8 cellular contexts compared by ENCODE assay signal in genomic region chr19:44111910-44112463, GRCh38. TPM values are rescaled to one million over a fixed set of nuclear protein-coding genes. Genes with fewer than 3 reads are reported as not detected.
DNase-seq lines count a peak whose midpoint lies in the region; ATAC-seq and TF ChIP-seq lines count a peak whose summit lies in the region.

No MANE protein-coding gene starts in this region.

- POLR2A ChIA-PET in HCT116 (lab: Charles Lee), result no interaction called here

- H3K4me3 ChIP-seq in HCT116 (replicated peaks in 1 of 2; ENCODE audit: low read depth in 1 of 2, low read length in 2 of 2) (peak overlapping the region in 1 of 2 experiments; percentile 87; a peak in 2 of 4 replicates), rectal smooth muscle tissue (ENCODE audit: low read length) (peak overlapping the region; percentile 91)

- RAD21 ChIA-PET in HCT116 (lab: Charles Lee; ENCODE audit: low non-redundant PET in 1 of 2, low total read pairs in 2 of 2, uncharacterized antibody in 2 of 2, unreplicated experiment in 2 of 2), result no interaction called here

- H3K27ac ChIP-seq in HCT116 (ENCODE audit: low read depth, low read length), result no peak overlapping the region
- peak overlapping the region; percentile 70 for H3K27ac ChIP-seq in VCaP
- H3K27ac ChIP-seq in foreskin keratinocyte, result peak overlapping the region; percentile 12
- H3K27ac ChIP-seq in rectal smooth muscle tissue (ENCODE audit: low read depth, low read length), result no peak overlapping the region

- no peaks in the 10 kb centered on the region for H3K9me2 ChIP-seq in HCT116 (ENCODE audit: insufficient read depth)

- no peak overlapping the region for H2AFZ ChIP-seq in HCT116 (ENCODE audit: low read depth, low read length, poor library complexity, severe bottlenecking)

- ATAC-seq in HCT116 (no peak), foreskin keratinocyte (peak; percentile 45), HG03378 (IDR thresholded peaks at IDR 0.05; ENCODE audit: unreplicated experiment) (no peak), HG03457 (IDR thresholded peaks at IDR 0.05; ENCODE audit: unreplicated experiment) (no peak)

- peaks cover 2 to 10% of the 10 kb centered on the region in 2 experiments; a peak in 1 of 4 replicates for H3K4me1 ChIP-seq in HCT116 (ENCODE audit: control insufficient read depth in 1 of 2, insufficient read depth in 2 of 2, low read length in 2 of 2)
- H3K4me1 ChIP-seq in foreskin keratinocyte, result no peaks in the 10 kb centered on the region
- peaks cover 2% of the 10 kb centered on the region for H3K4me1 ChIP-seq in rectal smooth muscle tissue (ENCODE audit: control insufficient read depth, insufficient read depth, low read length)

- intact Hi-C loops in HCT116 (cut with micrococcal nuclease), result loop anchor here (2.0 kb wide), 3 partner anchors 17 to 193 kb away; partner anchors contain the start of genes ZNF224, ZNF227 and ZNF235

- H3K9ac ChIP-seq in HCT116 (ENCODE audit: low read length), result no peak overlapping the region
- H3K9ac ChIP-seq in rectal smooth muscle tissue (ENCODE audit: low read length), result no peak overlapping the region

- TF ChIP-seq RAD21 in HCT116 (IDR thresholded peaks at IDR 0.05; ENCODE audit: low read depth), result no peak

- TF ChIP-seq POLR2A in HCT116 (IDR thresholded peaks at IDR 0.05; ENCODE audit: borderline replicate concordance, extremely low read depth, insufficient read depth, insufficient read length), result no peak

- no TSS peak for BruUV-seq in HCT116 (replicated peaks; lab: Mats Ljungman, UMichigan)

- H3K27me3 ChIP-seq in HCT116 (ENCODE audit: insufficient read depth, low read length) (no peaks in the 10 kb centered on the region), foreskin keratinocyte (no peaks in the 10 kb centered on the region), rectal smooth muscle tissue (ENCODE audit: control insufficient read depth, insufficient read depth, low read length) (no peaks in the 10 kb centered on the region)

- H3K79me2 ChIP-seq in HCT116 (ENCODE audit: insufficient read depth, low read length), result no peaks in the 10 kb centered on the region

- CTCF ChIA-PET in HCT116 (lab: Charles Lee), result no interaction called here

- H4K20me1 ChIP-seq in HCT116 (ENCODE audit: insufficient read depth), result no peaks in the 10 kb centered on the region

- peak overlapping the region; percentile 90; the same call in 1 of the 2 replicates for H3K4me2 ChIP-seq in HCT116 (ENCODE audit: low read length)

- peaks cover 4 to 5% of the 10 kb centered on the region in 2 experiments; a peak in 3 of 4 replicates for H3K36me3 ChIP-seq in HCT116 (ENCODE audit: control insufficient read depth in 1 of 2, insufficient read depth in 2 of 2, low read length in 2 of 2)
- H3K36me3 ChIP-seq in rectal smooth muscle tissue (ENCODE audit: control insufficient read depth, insufficient read depth, low read length), result peaks cover 5% of the 10 kb centered on the region

- TF ChIP-seq CTCF in HCT116 (IDR thresholded peaks at IDR 0.05 in 2 of 3, conservative IDR thresholded peaks at IDR 0.05 in 1 of 3; ENCODE audit: borderline replicate concordance in 1 of 3, insufficient read depth in 1 of 3, low read depth in 2 of 3, low read length in 2 of 3) (no peak), VCaP (conservative IDR thresholded peaks at IDR 0.05) (no peak), foreskin keratinocyte (conservative IDR thresholded peaks at IDR 0.05) (no peak)

- DNase-seq in Ammon's horn (ENCODE audit: low spot score), result peak; percentile 39
- DNase-seq in HCT116 (ENCODE audit: low read depth, low spot score), result no peak
- DNase-seq in foreskin keratinocyte, result peak; percentile 36 to 78
- no peak for DNase-seq in HK-2 (ENCODE audit: unreplicated experiment)

- peaks cover under 1 to 5% of the 10 kb centered on the region in 2 experiments; a peak in 2 of 4 replicates for H3K9me3 ChIP-seq in HCT116 (ENCODE audit: control insufficient read depth in 1 of 2, insufficient read depth in 1 of 2, low read depth in 1 of 2, low read length in 2 of 2)

TF ChIP-seq in HCT116, 20 proteins besides CTCF, POLR2A, EP300 and RAD21:
- TF ChIP-seq ZNF274 (IDR thresholded peaks at IDR 0.05; ENCODE audit: low read depth, low read length) (no peak), ZFX (IDR thresholded peaks at IDR 0.05) (no peak), JUND (IDR thresholded peaks at IDR 0.05) (no peak), FOSL1 (IDR thresholded peaks at IDR 0.05; ENCODE audit: low read depth) (no peak), YY1 (IDR thresholded peaks at IDR 0.05; ENCODE audit: extremely low read depth, insufficient replicate concordance, low read depth, low read length) (no peak), CBX3 (IDR thresholded peaks at IDR 0.05; ENCODE audit: low read depth) (no peak), MAX (IDR thresholded peaks at IDR 0.05) (no peak), POLR2AphosphoS5 (IDR thresholded peaks at IDR 0.05; ENCODE audit: low read depth, low read length) (no peak), ZBTB33 (IDR thresholded peaks at IDR 0.05; ENCODE audit: extremely low read depth, insufficient replicate concordance, low read length) (no peak), CEBPB (IDR thresholded peaks at IDR 0.05; ENCODE audit: low read depth) (no peak), EGR1 (IDR thresholded peaks at IDR 0.05; ENCODE audit: low read depth) (no peak), EZH2 (IDR thresholded peaks at IDR 0.05) (no peak), SP1 (IDR thresholded peaks at IDR 0.05; ENCODE audit: low read depth) (no peak)
- TF ChIP-seq, protein P1, sequence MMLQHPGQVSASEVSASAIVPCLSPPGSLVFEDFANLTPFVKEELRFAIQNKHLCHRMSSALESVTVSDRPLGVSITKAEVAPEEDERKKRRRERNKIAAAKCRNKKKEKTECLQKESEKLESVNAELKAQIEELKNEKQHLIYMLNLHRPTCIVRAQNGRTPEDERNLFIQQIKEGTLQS (IDR thresholded peaks at IDR 0.05), result no peak
- TF ChIP-seq, protein P2, sequence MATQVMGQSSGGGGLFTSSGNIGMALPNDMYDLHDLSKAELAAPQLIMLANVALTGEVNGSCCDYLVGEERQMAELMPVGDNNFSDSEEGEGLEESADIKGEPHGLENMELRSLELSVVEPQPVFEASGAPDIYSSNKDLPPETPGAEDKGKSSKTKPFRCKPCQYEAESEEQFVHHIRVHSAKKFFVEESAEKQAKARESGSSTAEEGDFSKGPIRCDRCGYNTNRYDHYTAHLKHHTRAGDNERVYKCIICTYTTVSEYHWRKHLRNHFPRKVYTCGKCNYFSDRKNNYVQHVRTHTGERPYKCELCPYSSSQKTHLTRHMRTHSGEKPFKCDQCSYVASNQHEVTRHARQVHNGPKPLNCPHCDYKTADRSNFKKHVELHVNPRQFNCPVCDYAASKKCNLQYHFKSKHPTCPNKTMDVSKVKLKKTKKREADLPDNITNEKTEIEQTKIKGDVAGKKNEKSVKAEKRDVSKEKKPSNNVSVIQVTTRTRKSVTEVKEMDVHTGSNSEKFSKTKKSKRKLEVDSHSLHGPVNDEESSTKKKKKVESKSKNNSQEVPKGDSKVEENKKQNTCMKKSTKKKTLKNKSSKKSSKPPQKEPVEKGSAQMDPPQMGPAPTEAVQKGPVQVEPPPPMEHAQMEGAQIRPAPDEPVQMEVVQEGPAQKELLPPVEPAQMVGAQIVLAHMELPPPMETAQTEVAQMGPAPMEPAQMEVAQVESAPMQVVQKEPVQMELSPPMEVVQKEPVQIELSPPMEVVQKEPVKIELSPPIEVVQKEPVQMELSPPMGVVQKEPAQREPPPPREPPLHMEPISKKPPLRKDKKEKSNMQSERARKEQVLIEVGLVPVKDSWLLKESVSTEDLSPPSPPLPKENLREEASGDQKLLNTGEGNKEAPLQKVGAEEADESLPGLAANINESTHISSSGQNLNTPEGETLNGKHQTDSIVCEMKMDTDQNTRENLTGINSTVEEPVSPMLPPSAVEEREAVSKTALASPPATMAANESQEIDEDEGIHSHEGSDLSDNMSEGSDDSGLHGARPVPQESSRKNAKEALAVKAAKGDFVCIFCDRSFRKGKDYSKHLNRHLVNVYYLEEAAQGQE (IDR thresholded peaks at IDR 0.05; ENCODE audit: low read depth), result no peak
TF ChIP-seq in HCT116: peak in this region for 0.

RNA-seq across cellular contexts. Expression of gene ZNF225, which starts 1.2 kb away (rescaled TPM):
- total RNA-seq in HCT116 (2021; ENCODE audit: unreplicated experiment), result 2.8 TPM
- 0.94 and 1.1 TPM in 2 replicates for polyA plus RNA-seq in HCT116 (2012)
- 2.9 and 3.0 TPM in 2 replicates for total RNA-seq in foreskin keratinocyte
- 0.85 and 0.94 TPM in 2 replicates for polyA plus RNA-seq in foreskin keratinocyte

RNA-seq across cellular contexts. Expression of gene ZNF224, which starts 17.8 kb away (rescaled TPM):
- 15.1 TPM for total RNA-seq in HCT116 (2021; ENCODE audit: unreplicated experiment)
- 7.2 and 8.8 TPM in 2 replicates for polyA plus RNA-seq in HCT116 (2012)
- 10.1 and 13.1 TPM in 2 replicates for total RNA-seq in foreskin keratinocyte
- 2.0 and 2.1 TPM in 2 replicates for polyA plus RNA-seq in foreskin keratinocyte

RNA-seq across cellular contexts. Expression of gene ZNF234, which starts 29.4 kb away (rescaled TPM):
- total RNA-seq in HCT116 (2021; ENCODE audit: unreplicated experiment) (3.4 TPM), foreskin keratinocyte (5.5 and 6.2 TPM in 2 replicates)
- polyA plus RNA-seq in HCT116 (2012), result 0.80 and 1.9 TPM in 2 replicates
- polyA plus RNA-seq in foreskin keratinocyte, result 1.1 and 1.2 TPM in 2 replicates

RNA-seq across cellular contexts. Expression of gene ZNF284, which starts 40.0 kb away (rescaled TPM):
- total RNA-seq in HCT116 (2021; ENCODE audit: unreplicated experiment), result not detected
- not detected in 2 replicates for polyA plus RNA-seq in HCT116 (2012)
- total RNA-seq in foreskin keratinocyte, result 2.7 and 2.8 TPM in 2 replicates
- polyA plus RNA-seq in foreskin keratinocyte, result 0.67 and 0.88 TPM in 2 replicates

RNA-seq across cellular contexts. Expression of gene ZNF226, which starts 52.9 kb away (rescaled TPM):
- total RNA-seq in HCT116 (2021; ENCODE audit: unreplicated experiment) (17.4 TPM), foreskin keratinocyte (8.9 and 9.4 TPM in 2 replicates)
- polyA plus RNA-seq in HCT116 (2012), result 6.0 and 11.7 TPM in 2 replicates
- polyA plus RNA-seq in foreskin keratinocyte, result 9.4 and 10.0 TPM in 2 replicates

Comparison
In these comparisons a context has a peak if more than half of its experiments do, and no peak if none do; other contexts are left out.
1. DNase-seq: peak in Ammon's horn (single experiment) and foreskin keratinocyte (2 of 2); none in HCT116 (single experiment) and HK-2 (single experiment).
2. H3K27ac ChIP-seq: peak in VCaP (single experiment) and foreskin keratinocyte (single experiment); none in HCT116 (single experiment) and rectal smooth muscle tissue (single experiment).